Comparison of ENCODE assay signal across 1 cellular context in the genomic region with DNA sequence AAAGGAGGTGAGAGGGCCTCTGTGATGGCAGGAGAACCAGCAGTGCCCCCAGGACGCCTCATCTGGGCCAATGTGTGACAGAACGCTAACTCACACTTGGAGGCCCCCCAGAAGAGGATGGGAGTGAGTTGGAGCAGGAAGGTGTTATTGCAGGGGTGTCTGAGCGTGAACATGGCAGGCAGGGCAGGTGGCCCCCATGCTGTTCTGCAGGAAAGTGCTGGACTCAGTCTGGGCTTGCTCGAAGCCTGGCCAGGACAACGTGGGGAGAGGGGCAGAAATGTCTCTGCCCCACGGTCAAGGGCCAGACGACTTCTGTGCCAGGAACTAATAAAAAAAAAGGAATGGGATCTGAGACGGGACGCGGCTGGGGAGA.
TF ChIP-seq lines count a peak whose summit lies in the region.

No MANE protein-coding gene starts in this region.

TF ChIP-seq in endothelial cell of umbilical vein, 7 proteins besides CTCF, POLR2A, EP300 and RAD21:
- TF ChIP-seq FOS (IDR thresholded peaks at IDR 0.05; ENCODE audit: borderline replicate concordance, insufficient read depth, low read length) = no peak
- no peak for TF ChIP-seq POLR2AphosphoS5 (IDR thresholded peaks at IDR 0.05; ENCODE audit: insufficient read depth, low read depth, low read length)
